23 cellular contexts compared by ENCODE assay signal in the genomic region with DNA sequence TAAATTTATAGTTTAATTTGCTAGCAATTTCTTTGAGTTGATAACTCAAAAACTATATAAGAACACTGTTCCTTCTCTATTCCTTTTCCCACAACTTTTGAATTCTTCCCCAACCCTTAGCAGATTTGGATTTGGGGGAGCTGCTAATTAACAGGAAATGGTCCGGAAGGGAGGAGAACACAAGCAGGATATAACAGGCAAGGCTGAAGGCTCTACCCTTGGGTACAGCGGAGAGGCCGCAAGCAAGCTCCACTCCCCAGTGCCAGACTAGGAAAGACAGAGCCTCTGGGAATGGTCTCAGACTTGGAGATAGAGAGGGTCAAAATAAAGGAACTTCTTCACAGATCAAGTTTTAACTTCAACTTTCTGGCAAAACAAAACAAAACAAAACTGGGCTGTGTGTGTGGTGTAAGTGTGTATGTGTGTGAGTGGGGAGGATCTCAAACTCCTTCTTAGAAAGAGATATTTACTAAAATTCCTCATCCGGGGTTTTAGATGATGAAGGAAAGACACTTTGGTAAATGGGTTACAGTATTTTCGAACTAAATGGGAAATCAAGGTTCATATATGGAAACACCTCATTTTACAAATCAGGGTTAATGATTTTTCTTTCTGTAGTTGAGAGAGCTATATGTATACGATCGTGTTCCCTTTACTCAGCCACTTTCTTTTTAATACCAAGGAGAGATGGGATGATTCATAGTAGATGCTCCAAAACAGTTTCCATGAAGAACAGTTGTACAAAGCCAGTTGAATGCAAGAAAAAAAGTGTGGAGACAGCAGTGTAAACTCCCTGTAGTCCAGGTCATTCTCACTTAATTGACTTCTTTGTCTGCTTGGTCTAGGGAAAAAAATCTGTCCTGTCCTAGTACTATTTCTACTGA.
A peak's percentile ranks its signal among the peaks of the same experiment; 100 is the strongest.
DNase-seq lines count a peak whose midpoint lies in the region; ATAC-seq and TF ChIP-seq lines count a peak whose summit lies in the region.
"Had no signal": no experiment of that assay in that cellular context is flagged by ENCODE, and none has a peak within 500 bp of the region (broad histone marks: within the 10 kb centered on the region; RNA-seq: fewer than 3 reads in every experiment).

No MANE protein-coding gene starts in this region.

- H3K27me3 Mint-ChIP-seq in endothelial cell (ENCODE audit: unreplicated experiment): peaks cover 7% of the 10 kb centered on the region
- H3K27me3 Mint-ChIP-seq in nephron progenitor cell (ENCODE audit: low read depth, poor library complexity): peaks cover 3% of the 10 kb centered on the region
- H3K27me3 Mint-ChIP-seq: CD4-positive, alpha-beta T cell had no signal

- TF ChIP-seq CTCF in A673 (conservative IDR thresholded peaks at IDR 0.05; ENCODE audit: low read depth, low read length) (no peak), endothelial cell (IDR thresholded peaks at IDR 0.05; ENCODE audit: unreplicated experiment) (no peak), nephron progenitor cell (IDR thresholded peaks at IDR 0.05) (no peak)

- no peaks in the 10 kb centered on the region for H3K36me3 ChIP-seq in A673 (ENCODE audit: insufficient read depth, low read length, poor library complexity, severe bottlenecking)
- H3K36me3 ChIP-seq: BE2C had no signal

- H3K27ac Mint-ChIP-seq in endothelial cell (ENCODE audit: unreplicated experiment): peak overlapping the region; percentile 82
- peak overlapping the region; percentile 40 for H3K27ac Mint-ChIP-seq in nephron progenitor cell
- H3K27ac Mint-ChIP-seq: CD4-positive, alpha-beta T cell; IgD-negative memory B cell had no signal

- H3K4me1 Mint-ChIP-seq in endothelial cell (ENCODE audit: unreplicated experiment) (peaks cover 63% of the 10 kb centered on the region), nephron progenitor cell (peaks cover 75% of the 10 kb centered on the region)

- CTCF ChIA-PET in A673 (lab: Charles Lee): no interaction called here

- POLR2A ChIA-PET in A673 (lab: Charles Lee; ENCODE audit: low non-redundant PET): no interaction called here

- H3K9me3 Mint-ChIP-seq in endothelial cell (ENCODE audit: unreplicated experiment): no peaks in the 10 kb centered on the region
- H3K9me3 Mint-ChIP-seq in nephron progenitor cell: no peaks in the 10 kb centered on the region
- H3K9me3 Mint-ChIP-seq: CD4-positive, alpha-beta T cell; IgD-negative memory B cell had no signal

- BruUV-seq in A673 (replicated peaks; lab: Mats Ljungman, UMichigan): no TSS peak

- no peak overlapping the region for H3K27ac ChIP-seq in A673 (ENCODE audit: low read depth, low read length, poor library complexity, severe bottlenecking)
- H3K27ac ChIP-seq: 22Rv1, HL-60, PC-9, SK-N-MC had no signal

- H3K9me3 ChIP-seq in A673 (ENCODE audit: low read depth, low read length, poor library complexity, severe bottlenecking): no peaks in the 10 kb centered on the region
- H3K9me3 ChIP-seq: BE2C had no signal

- intact Hi-C loops in A673 (cut with micrococcal nuclease; ENCODE audit: unreplicated experiment): loop anchor here (10.0 kb wide), 1 partner anchor 517 kb away; no protein-coding TSS in a partner anchor

- DNase-seq in A673 (ENCODE audit: low spot score): peak; percentile 41
- DNase-seq in RPMI7951 (ENCODE audit: low read depth): peak; percentile 76
- DNase-seq in endothelial cell (ENCODE audit: low spot score): no peak
- no peak for DNase-seq in nephron progenitor cell
- DNase-seq in hepatic stellate cell (ENCODE audit: low spot score): no peak
- no peak for DNase-seq in NCI-H446 (lab: John Stamatoyannopoulos, UW)
- no peak for DNase-seq in activated naive CD4-positive, alpha-beta T cell treated with Interleukin-2 at 50 U/mL for 16 hours
- DNase-seq: BE2C; Calu3; CD4-positive, alpha-beta T cell; DMS53; GOT3; Kasumi-1; NCI-H1105 treated with DMSO at 0.1 percent for 48 hours; NCI-H1694 treated with DMSO at 0.1 percent for 48 hours; NCI-H774; PC-9; Right ventricle myocardium superior had no signal

- H3K4me3 Mint-ChIP-seq in endothelial cell (ENCODE audit: unreplicated experiment): no peak overlapping the region
- no peak overlapping the region for H3K4me3 Mint-ChIP-seq in nephron progenitor cell
- H3K4me3 Mint-ChIP-seq: CD4-positive, alpha-beta T cell; IgD-negative memory B cell had no signal

- H3K36me3 Mint-ChIP-seq in endothelial cell (ENCODE audit: low read depth, unreplicated experiment) (no peaks in the 10 kb centered on the region), nephron progenitor cell (ENCODE audit: low read depth) (no peaks in the 10 kb centered on the region)
- H3K36me3 Mint-ChIP-seq: IgD-negative memory B cell had no signal

- H3K4me3 ChIP-seq in A673 (ENCODE audit: low read depth, low read length, poor library complexity, severe bottlenecking): no peak overlapping the region
- H3K4me3 ChIP-seq: PC-9, SK-N-MC had no signal

- H3K4me1 ChIP-seq in A673 (ENCODE audit: insufficient read depth, low read length, poor library complexity, severe bottlenecking): peaks cover 65% of the 10 kb centered on the region
- H3K4me1 ChIP-seq: BE2C had no signal

- ATAC-seq in HG03135 (IDR thresholded peaks at IDR 0.05; ENCODE audit: unreplicated experiment): no peak

- H3K27me3 ChIP-seq in A673 (replicated peaks; ENCODE audit: insufficient read depth, low read depth, low read length, poor library complexity): no peaks in the 10 kb centered on the region
- H3K27me3 ChIP-seq: BE2C had no signal

Comparison
In these comparisons a context has a peak if more than half of its experiments do, and no peak if none do; other contexts are left out.
1. DNase-seq: peak in A673 (single experiment) and RPMI7951 (single experiment); none in endothelial cell (single experiment), nephron progenitor cell (single experiment), hepatic stellate cell (single experiment), NCI-H446 (0 of 2) and activated naive CD4-positive, alpha-beta T cell treated with Interleukin-2 at 50 U/mL for 16 hours (single experiment).